ENCODE assay signal across 1 cellular context in the genomic region with DNA sequence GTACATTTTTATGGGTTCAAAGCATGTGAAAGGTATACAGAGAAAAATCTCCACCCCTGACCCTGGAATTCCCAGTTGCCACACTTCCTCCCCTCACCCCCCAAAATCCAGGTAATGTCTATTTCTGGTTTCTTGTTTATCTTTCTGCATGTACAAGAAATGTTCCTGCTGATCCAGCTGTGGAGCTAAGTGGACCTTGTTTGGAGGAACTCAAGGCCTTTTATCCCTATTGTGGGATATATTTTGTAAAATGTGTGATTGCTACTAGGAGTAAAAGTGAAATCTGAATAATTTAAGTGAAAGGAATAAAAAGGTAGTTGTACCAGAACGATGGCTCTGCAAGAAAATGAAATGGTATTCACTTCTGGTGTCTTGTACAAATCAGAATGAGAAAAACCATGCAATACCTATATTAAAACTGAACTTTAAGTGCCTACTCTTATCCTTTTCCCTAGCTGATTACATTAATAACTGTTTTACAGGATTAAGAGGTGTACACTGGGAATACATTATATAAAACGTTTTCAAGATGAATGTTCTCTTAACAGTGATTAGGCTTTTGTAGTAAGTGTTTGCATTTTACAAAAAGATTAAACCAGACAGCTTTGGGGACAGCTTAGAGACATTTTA.
TF ChIP-seq lines count a peak whose summit lies in the region.

No MANE protein-coding gene starts in this region.

TF ChIP-seq in HepG2, 621 proteins besides CTCF, POLR2A, EP300 and RAD21:
- 0 out of 2 replicates have a peak, but pooled peaks have one; percentile 3 for TF ChIP-seq MED1 (CRISPR knock-in tag; IDR thresholded peaks at IDR 0.05)
- TF ChIP-seq, protein P1, sequence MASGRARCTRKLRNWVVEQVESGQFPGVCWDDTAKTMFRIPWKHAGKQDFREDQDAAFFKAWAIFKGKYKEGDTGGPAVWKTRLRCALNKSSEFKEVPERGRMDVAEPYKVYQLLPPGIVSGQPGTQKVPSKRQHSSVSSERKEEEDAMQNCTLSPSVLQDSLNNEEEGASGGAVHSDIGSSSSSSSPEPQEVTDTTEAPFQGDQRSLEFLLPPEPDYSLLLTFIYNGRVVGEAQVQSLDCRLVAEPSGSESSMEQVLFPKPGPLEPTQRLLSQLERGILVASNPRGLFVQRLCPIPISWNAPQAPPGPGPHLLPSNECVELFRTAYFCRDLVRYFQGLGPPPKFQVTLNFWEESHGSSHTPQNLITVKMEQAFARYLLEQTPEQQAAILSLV (CRISPR knock-in tag; IDR thresholded peaks at IDR 0.05; ENCODE audit: borderline replicate concordance): no peak
- peak; percentile 65 for TF ChIP-seq FOXA3 (CRISPR knock-in tag; IDR thresholded peaks at IDR 0.05)
- TF ChIP-seq ZEB1 (IDR thresholded peaks at IDR 0.05; ENCODE audit: insufficient replicate concordance, low read depth): peak; percentile 40
- no peak for TF ChIP-seq FOXK2 (IDR thresholded peaks at IDR 0.05)
- TF ChIP-seq, protein P2, sequence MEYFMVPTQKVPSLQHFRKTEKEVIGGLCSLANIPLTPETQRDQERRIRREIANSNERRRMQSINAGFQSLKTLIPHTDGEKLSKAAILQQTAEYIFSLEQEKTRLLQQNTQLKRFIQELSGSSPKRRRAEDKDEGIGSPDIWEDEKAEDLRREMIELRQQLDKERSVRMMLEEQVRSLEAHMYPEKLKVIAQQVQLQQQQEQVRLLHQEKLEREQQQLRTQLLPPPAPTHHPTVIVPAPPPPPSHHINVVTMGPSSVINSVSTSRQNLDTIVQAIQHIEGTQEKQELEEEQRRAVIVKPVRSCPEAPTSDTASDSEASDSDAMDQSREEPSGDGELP (IDR thresholded peaks at IDR 0.05; ENCODE audit: borderline replicate concordance, low read depth): peak; percentile 50; the same call in 1 of the 2 replicates
- TF ChIP-seq HNRNPK (IDR thresholded peaks at IDR 0.05; ENCODE audit: low read depth, low read length, poor library complexity, severe bottlenecking): peak; percentile 65
- TF ChIP-seq SAP130 (CRISPR knock-in tag; IDR thresholded peaks at IDR 0.05; ENCODE audit: low read depth): peak; percentile 47
- TF ChIP-seq MEF2D (CRISPR knock-in tag; IDR thresholded peaks at IDR 0.05): peak; percentile 83
- TF ChIP-seq, protein P3, sequence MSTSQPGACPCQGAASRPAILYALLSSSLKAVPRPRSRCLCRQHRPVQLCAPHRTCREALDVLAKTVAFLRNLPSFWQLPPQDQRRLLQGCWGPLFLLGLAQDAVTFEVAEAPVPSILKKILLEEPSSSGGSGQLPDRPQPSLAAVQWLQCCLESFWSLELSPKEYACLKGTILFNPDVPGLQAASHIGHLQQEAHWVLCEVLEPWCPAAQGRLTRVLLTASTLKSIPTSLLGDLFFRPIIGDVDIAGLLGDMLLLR (CRISPR knock-in tag; IDR thresholded peaks at IDR 0.05): no peak
- TF ChIP-seq, protein P4, sequence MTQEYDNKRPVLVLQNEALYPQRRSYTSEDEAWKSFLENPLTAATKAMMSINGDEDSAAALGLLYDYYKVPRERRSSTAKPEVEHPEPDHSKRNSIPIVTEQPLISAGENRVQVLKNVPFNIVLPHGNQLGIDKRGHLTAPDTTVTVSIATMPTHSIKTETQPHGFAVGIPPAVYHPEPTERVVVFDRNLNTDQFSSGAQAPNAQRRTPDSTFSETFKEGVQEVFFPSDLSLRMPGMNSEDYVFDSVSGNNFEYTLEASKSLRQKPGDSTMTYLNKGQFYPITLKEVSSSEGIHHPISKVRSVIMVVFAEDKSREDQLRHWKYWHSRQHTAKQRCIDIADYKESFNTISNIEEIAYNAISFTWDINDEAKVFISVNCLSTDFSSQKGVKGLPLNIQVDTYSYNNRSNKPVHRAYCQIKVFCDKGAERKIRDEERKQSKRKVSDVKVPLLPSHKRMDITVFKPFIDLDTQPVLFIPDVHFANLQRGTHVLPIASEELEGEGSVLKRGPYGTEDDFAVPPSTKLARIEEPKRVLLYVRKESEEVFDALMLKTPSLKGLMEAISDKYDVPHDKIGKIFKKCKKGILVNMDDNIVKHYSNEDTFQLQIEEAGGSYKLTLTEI (CRISPR knock-in tag; conservative IDR thresholded peaks at IDR 0.05): no peak
- TF ChIP-seq ZFP1 (CRISPR knock-in tag; IDR thresholded peaks at IDR 0.05): no peak
- TF ChIP-seq GTF3A (CRISPR knock-in tag; conservative IDR thresholded peaks at IDR 0.05): no peak
- peak; percentile 44; the same call in 1 of the 2 replicates for TF ChIP-seq GATAD2A (CRISPR knock-in tag; IDR thresholded peaks at IDR 0.05)
- TF ChIP-seq MAFG (CRISPR knock-in tag; IDR thresholded peaks at IDR 0.05): no peak
- TF ChIP-seq ZNF430 (CRISPR knock-in tag; IDR thresholded peaks at IDR 0.05): no peak
- TF ChIP-seq HNF4A (CRISPR knock-in tag; IDR thresholded peaks at IDR 0.05): 0 out of 2 replicates have a peak, but pooled peaks have one; percentile 3
- peak; percentile 53 for TF ChIP-seq RARA (CRISPR knock-in tag; IDR thresholded peaks at IDR 0.05)
- TF ChIP-seq CREM (IDR thresholded peaks at IDR 0.05): 0 out of 2 replicates have a peak, but pooled peaks have one; percentile 15
- TF ChIP-seq CREM (CRISPR knock-in tag; IDR thresholded peaks at IDR 0.05): no peak
- TF ChIP-seq GFI1 (CRISPR knock-in tag; IDR thresholded peaks at IDR 0.05; ENCODE audit: borderline replicate concordance): 0 out of 2 replicates have a peak, but pooled peaks have one; percentile 18
- TF ChIP-seq CREB1 (IDR thresholded peaks at IDR 0.05): no peak
- 0 out of 2 replicates have a peak, but pooled peaks have one; percentile 28 for TF ChIP-seq CREB1 (CRISPR knock-in tag; IDR thresholded peaks at IDR 0.05)
- peak; percentile 46; the same call in 1 of the 2 replicates for TF ChIP-seq FOXK1 (CRISPR knock-in tag; IDR thresholded peaks at IDR 0.05; ENCODE audit: borderline replicate concordance, low read depth)
- TF ChIP-seq FOXA1 (IDR thresholded peaks at IDR 0.05): no peak
- peak; percentile 52 for TF ChIP-seq FOXA1 (CRISPR knock-in tag; IDR thresholded peaks at IDR 0.05)
- TF ChIP-seq ZNF883 (CRISPR knock-in tag; IDR thresholded peaks at IDR 0.05; ENCODE audit: not compliant biosample characterization): no peak
